Comparison of ENCODE assay signal across 26 cellular contexts in the genomic region with DNA sequence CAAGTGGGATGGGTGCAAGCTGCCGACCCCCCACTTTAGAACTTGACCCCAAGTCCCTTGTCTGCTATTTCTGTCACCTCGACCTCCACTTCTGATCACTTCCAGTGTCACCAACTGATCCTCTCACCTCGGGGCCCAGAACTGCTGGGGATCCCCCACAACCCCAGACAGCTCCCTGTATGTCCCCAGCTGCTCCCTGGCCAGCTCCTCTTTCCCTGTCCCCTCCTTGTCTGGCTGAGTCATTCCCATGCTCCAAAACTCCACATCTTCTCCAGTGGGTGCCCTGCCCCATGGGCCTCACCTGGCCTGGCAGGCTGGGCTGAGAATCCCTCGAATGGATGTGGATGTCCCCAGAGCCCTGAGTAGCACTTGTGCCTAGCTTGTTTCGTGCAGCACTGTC.
"Had no signal": no experiment of that assay in that cellular context is flagged by ENCODE, and none has a peak within 500 bp of the region (broad histone marks: within the 10 kb centered on the region; RNA-seq: fewer than 3 reads in every experiment).

No MANE protein-coding gene starts in this region.

- H3K4me1 ChIP-seq: lower lobe of right lung, prostate gland, suprapubic skin, tibial artery, uterus had no signal

- H3K4me3 ChIP-seq: heart left ventricle, hepatocyte, lower lobe of right lung, ovary, prostate gland, skin epidermis, suprapubic skin, thoracic aorta, tibial artery, uterus had no signal

- H3K27me3 ChIP-seq: heart left ventricle, hepatocyte, neutrophil, ovary, suprapubic skin, uterus had no signal

- DNase-seq: heart left ventricle; kidney glomerular epithelial cell; left cardiac atrium; left ventricle myocardium superior; lower lobe of right lung; mammary epithelial cell; mesenchymal stem cell; naive thymus-derived CD8-positive, alpha-beta T cell; occipital lobe; ovary; retina; right cardiac atrium; stimulated activated CD4-positive, alpha-beta T cell treated with anti-CD3 and anti-CD28 coated beads, Interleukin-4, amount 100 ng/mL, for 24 hours; stimulated activated naive CD4-positive, alpha-beta T cell; tibial artery; trophoblast cell; uterus had no signal

- H3K36me3 ChIP-seq: heart left ventricle, lower lobe of right lung, neutrophil, ovary, prostate gland, suprapubic skin, thoracic aorta, tibial artery, uterus had no signal

- H2AFZ ChIP-seq: hepatocyte had no signal

- H3K4me2 ChIP-seq: hepatocyte had no signal

- H3K9me3 ChIP-seq: heart left ventricle, lower lobe of right lung, neutrophil, ovary, prostate gland, suprapubic skin, thoracic aorta, tibial artery, uterus had no signal

- H3K27ac ChIP-seq: heart left ventricle, hepatocyte, lower lobe of right lung, neutrophil, ovary, prostate gland, skin epidermis, suprapubic skin, thoracic aorta, tibial artery, uterus had no signal

- H3K79me2 ChIP-seq: hepatocyte had no signal

- ATAC-seq: heart left ventricle; left cardiac atrium; left lobe of liver; left ventricle myocardium superior; lower lobe of right lung; naive thymus-derived CD8-positive, alpha-beta T cell; right cardiac atrium; sciatic nerve; stimulated activated effector memory CD8-positive, alpha-beta T cell treated with anti-CD3 and anti-CD28 coated beads, Interleukin-12 subunit alpha, Interleukin-12 subunit beta, amount 100 ng/mL, for 72 hours had no signal
